8 cellular contexts compared by ENCODE assay signal in the genomic region with DNA sequence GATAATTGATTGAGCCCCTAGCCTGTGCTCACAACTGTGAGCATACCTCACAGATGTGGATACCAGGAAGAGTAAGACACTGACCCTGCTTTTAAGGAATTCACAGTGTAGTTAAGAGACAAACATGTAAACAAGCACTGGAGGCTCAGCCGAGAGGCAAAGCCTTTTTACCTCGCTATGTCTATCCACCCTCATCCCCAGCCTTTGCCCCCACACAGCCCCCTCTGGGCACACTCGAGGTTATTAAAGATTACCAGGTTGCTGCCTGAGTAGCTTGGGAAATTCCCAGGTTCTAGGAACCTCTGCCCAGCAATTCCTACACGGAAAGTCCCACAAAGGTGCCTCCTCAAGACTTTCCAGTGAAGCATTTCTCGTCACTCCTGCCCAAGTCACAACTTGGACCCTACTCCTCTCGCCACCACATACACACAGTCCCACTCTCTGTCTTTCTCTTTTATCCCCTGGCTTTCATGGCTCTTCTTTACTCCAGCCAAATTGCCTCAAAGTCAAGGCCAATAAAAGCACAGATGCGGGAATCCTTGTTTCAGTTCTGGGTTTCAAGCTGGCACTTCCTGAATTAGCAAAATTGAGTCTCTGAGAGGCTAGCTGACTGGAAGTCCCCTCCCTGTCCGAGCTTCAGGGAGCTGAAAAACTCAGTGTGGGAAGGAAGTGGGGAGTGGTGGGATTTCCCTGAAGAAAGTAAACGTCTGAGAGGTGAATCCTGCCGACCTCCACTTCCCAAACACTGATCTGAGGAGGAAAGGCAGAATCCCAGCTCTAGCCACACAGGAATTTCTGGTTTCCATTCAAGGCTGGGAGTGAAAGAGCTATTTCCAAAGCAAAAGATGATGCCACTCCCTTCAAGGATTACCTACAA. TPM values are rescaled to one million over a fixed set of nuclear protein-coding genes. Genes with fewer than 3 reads are reported as not detected.
DNase-seq lines count a peak whose midpoint lies in the region; ATAC-seq and TF ChIP-seq lines count a peak whose summit lies in the region.

No MANE protein-coding gene starts in this region.

- CTCF ChIA-PET in activated CD4-positive, alpha-beta T cell treated with anti-CD3 and anti-CD28 coated beads for 36 hours (lab: Charles Lee): interaction anchor here (0.6 to 1.1 kb wide), 3 partner anchors 10 to 162 kb away, joined by 3 to 4 read pairs (median 3); no protein-coding TSS in a partner anchor

- TF ChIP-seq CTCF in gastroesophageal sphincter (IDR thresholded peaks at IDR 0.05) (no peak), GM20000 (IDR thresholded peaks at IDR 0.05; ENCODE audit: extremely low read depth, missing control alignments) (no peak)

- TF ChIP-seq POLR2A in gastroesophageal sphincter (IDR thresholded peaks at IDR 0.05): no peak

- no peak for DNase-seq in activated CD4-positive, alpha-beta T cell treated with anti-CD3 and anti-CD28 coated beads for 36 hours
- no peak for DNase-seq in activated CD4-positive, alpha-beta T cell treated with anti-CD3 and anti-CD28 coated beads for 1 hour
- DNase-seq in T-helper 2 cell treated with Interferon-gamma antibody and Interleukin-4, amounts not matched to agents 5 μg/mL and 100 μg/mL, for 36 hours (ENCODE audit: low spot score): no peak
- DNase-seq in stimulated activated naive CD8-positive, alpha-beta T cell treated with anti-CD3 and anti-CD28 coated beads, Interleukin-15, amount 100 ng/mL, for 72 hours: no peak
- DNase-seq in activated CD8-positive, alpha-beta memory T cell treated with anti-CD3 and anti-CD28 coated beads for 24 hours: no peak
- DNase-seq in GM20000 (ENCODE audit: low spot score): no peak
- DNase-seq in stimulated activated CD8-positive, alpha-beta memory T cell treated with anti-CD3 and anti-CD28 coated beads, Interleukin-4, amount 100 ng/mL, for 48 hours: no peak

- 30 to 53% methylated on average over 8 to 9 of the region's 10 CpGs for WGBS in gastroesophageal sphincter (ENCODE audit: low coverage in 1 of 2), 2 donors

- peaks cover 100% of the 10 kb centered on the region for H3K36me3 Mint-ChIP-seq in activated CD4-positive, alpha-beta T cell treated with anti-CD3 and anti-CD28 coated beads for 36 hours (ENCODE audit: low read depth)
- H3K36me3 Mint-ChIP-seq in T-helper 2 cell treated with Interferon-gamma antibody and Interleukin-4, amounts not matched to agents 5 μg/mL and 100 μg/mL, for 36 hours (ENCODE audit: low read depth): peaks cover 98% of the 10 kb centered on the region

- H3K27ac ChIP-seq in gastroesophageal sphincter: peak overlapping the region in 3 of 4 donors; percentile 12 to 24 (median 22)

- peaks cover 0 to 18% of the 10 kb centered on the region in 2 donors for H3K36me3 ChIP-seq in gastroesophageal sphincter

- no peak for TF ChIP-seq EP300 in gastroesophageal sphincter (IDR thresholded peaks at IDR 0.05)

- peaks cover 0 to 42% (median 7%) of the 10 kb centered on the region in 3 donors for H3K4me1 ChIP-seq in gastroesophageal sphincter

- no peaks in the 10 kb centered on the region for H3K27me3 ChIP-seq in gastroesophageal sphincter

- H3K4me1 Mint-ChIP-seq in activated CD4-positive, alpha-beta T cell treated with anti-CD3 and anti-CD28 coated beads for 36 hours: peaks cover 96% of the 10 kb centered on the region
- peaks cover 83% of the 10 kb centered on the region for H3K4me1 Mint-ChIP-seq in T-helper 2 cell treated with Interferon-gamma antibody and Interleukin-4, amounts not matched to agents 5 μg/mL and 100 μg/mL, for 36 hours (ENCODE audit: low read depth)
- peaks cover 100% of the 10 kb centered on the region for H3K4me1 Mint-ChIP-seq in stimulated activated naive CD8-positive, alpha-beta T cell treated with anti-CD3 and anti-CD28 coated beads, Interleukin-15, amount 100 ng/mL, for 72 hours

- H3K9me3 Mint-ChIP-seq in activated CD4-positive, alpha-beta T cell treated with anti-CD3 and anti-CD28 coated beads for 36 hours (ENCODE audit: low read depth): no peaks in the 10 kb centered on the region
- no peaks in the 10 kb centered on the region for H3K9me3 Mint-ChIP-seq in T-helper 2 cell treated with Interferon-gamma antibody and Interleukin-4, amounts not matched to agents 5 μg/mL and 100 μg/mL, for 36 hours
- H3K9me3 Mint-ChIP-seq in stimulated activated naive CD8-positive, alpha-beta T cell treated with anti-CD3 and anti-CD28 coated beads, Interleukin-15, amount 100 ng/mL, for 72 hours: no peaks in the 10 kb centered on the region

- no peaks in the 10 kb centered on the region for H3K9me3 ChIP-seq in gastroesophageal sphincter

- POLR2A ChIA-PET in activated CD4-positive, alpha-beta T cell treated with anti-CD3 and anti-CD28 coated beads for 36 hours (lab: Charles Lee): no interaction called here

- peak; percentile 10 for ATAC-seq in activated CD4-positive, alpha-beta T cell treated with anti-CD3 and anti-CD28 coated beads for 36 hours
- no peak for ATAC-seq in gastroesophageal sphincter
- ATAC-seq in stimulated activated naive CD8-positive, alpha-beta T cell treated with anti-CD3 and anti-CD28 coated beads, Interleukin-15, amount 100 ng/mL, for 72 hours: no peak

- intact Hi-C loops in activated CD4-positive, alpha-beta T cell treated with anti-CD3 and anti-CD28 coated beads for 36 hours (cut with DNase I, micrococcal nuclease): no loop called here

- peak overlapping the region; percentile 16 for H3K4me3 Mint-ChIP-seq in activated CD4-positive, alpha-beta T cell treated with anti-CD3 and anti-CD28 coated beads for 36 hours
- peak overlapping the region; percentile 70 for H3K4me3 Mint-ChIP-seq in T-helper 2 cell treated with Interferon-gamma antibody and Interleukin-4, amounts not matched to agents 5 μg/mL and 100 μg/mL, for 36 hours
- peak overlapping the region; percentile 87 to 98 for H3K4me3 Mint-ChIP-seq in stimulated activated naive CD8-positive, alpha-beta T cell treated with anti-CD3 and anti-CD28 coated beads, Interleukin-15, amount 100 ng/mL, for 72 hours

- peak overlapping the region; percentile 98 for H3K27ac Mint-ChIP-seq in activated CD4-positive, alpha-beta T cell treated with anti-CD3 and anti-CD28 coated beads for 36 hours
- H3K27ac Mint-ChIP-seq in T-helper 2 cell treated with Interferon-gamma antibody and Interleukin-4, amounts not matched to agents 5 μg/mL and 100 μg/mL, for 36 hours: peak overlapping the region; percentile 80
- peak overlapping the region; percentile 93 to 96 for H3K27ac Mint-ChIP-seq in stimulated activated naive CD8-positive, alpha-beta T cell treated with anti-CD3 and anti-CD28 coated beads, Interleukin-15, amount 100 ng/mL, for 72 hours

- no peak overlapping the region for H3K4me3 ChIP-seq in gastroesophageal sphincter

- H3K27me3 Mint-ChIP-seq in activated CD4-positive, alpha-beta T cell treated with anti-CD3 and anti-CD28 coated beads for 36 hours: no peaks in the 10 kb centered on the region
- H3K27me3 Mint-ChIP-seq in T-helper 2 cell treated with Interferon-gamma antibody and Interleukin-4, amounts not matched to agents 5 μg/mL and 100 μg/mL, for 36 hours (ENCODE audit: low read depth): no peaks in the 10 kb centered on the region
- no peaks in the 10 kb centered on the region for H3K27me3 Mint-ChIP-seq in stimulated activated naive CD8-positive, alpha-beta T cell treated with anti-CD3 and anti-CD28 coated beads, Interleukin-15, amount 100 ng/mL, for 72 hours

RNA-seq across cellular contexts. Expression of a gene that starts 7.6 kb away (rescaled TPM):
- 100 to 1,000 TPM; 174 to 190 TPM for total RNA-seq in activated CD4-positive, alpha-beta T cell treated with anti-CD3 and anti-CD28 coated beads for 36 hours
- total RNA-seq in gastroesophageal sphincter: 10 to 100 TPM in 1 of 4 donors, 1 to 10 TPM in 3; 1.4 to 16.6 (median 6.4) TPM

RNA-seq across cellular contexts. Expression of a gene that starts 34.6 kb away (rescaled TPM):
- total RNA-seq in activated CD4-positive, alpha-beta T cell treated with anti-CD3 and anti-CD28 coated beads for 36 hours: 10 to 100 TPM; 12.7 TPM
- total RNA-seq in gastroesophageal sphincter: 10 to 100 TPM in 1 of 4 donors, 1 to 10 TPM in 1, under 1 TPM in 1, not detected in 1; 0.42 to 13.1 (median 4.7) TPM

RNA-seq across cellular contexts. Expression of a gene that starts 52.9 kb away (rescaled TPM):
- total RNA-seq in activated CD4-positive, alpha-beta T cell treated with anti-CD3 and anti-CD28 coated beads for 36 hours: 10 to 100 TPM; 34.7 to 49.1 TPM
- 10 to 100 TPM; 23.1 to 30.4 (median 28.4) TPM for total RNA-seq in gastroesophageal sphincter

RNA-seq across cellular contexts. Expression of a gene that starts 53.0 kb away (rescaled TPM):
- 10 to 100 TPM; 30.4 to 34.4 TPM for total RNA-seq in activated CD4-positive, alpha-beta T cell treated with anti-CD3 and anti-CD28 coated beads for 36 hours
- total RNA-seq in gastroesophageal sphincter: 10 to 100 TPM; 33.5 to 58.9 (median 37.4) TPM

Comparison
In these comparisons a context has a peak if more than half of its experiments do, and no peak if none do; other contexts are left out.
1. H3K4me3 Mint-ChIP-seq: peak in every context shown above with its lines; median percentile 92 in stimulated activated naive CD8-positive, alpha-beta T cell treated with anti-CD3 and anti-CD28 coated beads, Interleukin-15, amount 100 ng/mL, for 72 hours; 70 in T-helper 2 cell treated with Interferon-gamma antibody and Interleukin-4, amounts not matched to agents 5 μg/mL and 100 μg/mL, for 36 hours; 16 in activated CD4-positive, alpha-beta T cell treated with anti-CD3 and anti-CD28 coated beads for 36 hours.
2. RNA of a gene that starts 7.6 kb away (total RNA-seq): 174 to 190 TPM in activated CD4-positive, alpha-beta T cell treated with anti-CD3 and anti-CD28 coated beads for 36 hours; 1.4 to 16.6 TPM in gastroesophageal sphincter; every median in the first group is over 4 times any median in the second.
3. Peak in every context shown above with its lines, with median percentiles within 50 percentile points of each other: H3K27ac Mint-ChIP-seq.